In the genomic region with DNA sequence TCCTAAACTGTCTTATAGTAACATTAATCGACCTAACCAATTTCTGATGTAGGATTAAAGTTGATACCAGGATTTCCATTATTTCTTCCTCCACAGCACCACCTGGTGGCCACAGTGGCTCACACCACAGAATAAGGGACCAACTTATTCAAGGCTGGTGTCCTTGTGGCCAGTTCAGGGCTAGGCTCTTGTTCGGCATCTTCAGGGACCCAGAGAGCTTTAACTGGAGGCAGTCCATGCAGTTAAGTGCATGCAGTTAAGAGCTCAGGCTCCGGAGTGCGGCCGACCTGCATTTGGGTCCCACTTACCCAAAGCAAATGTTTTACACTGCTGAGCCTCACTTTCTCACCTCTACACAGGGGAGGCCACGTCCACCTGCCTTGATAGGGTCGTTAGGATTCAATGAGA, we compare ENCODE assay signal across 8 cellular contexts. TPM values are rescaled to one million over a fixed set of nuclear protein-coding genes. Genes with fewer than 3 reads are reported as not detected.
DNase-seq lines count a peak whose midpoint lies in the region; ATAC-seq and TF ChIP-seq lines count a peak whose summit lies in the region.

No MANE protein-coding gene starts in this region.

- H3K27me3 ChIP-seq in CD4-positive, CD25-positive, alpha-beta regulatory T cell (ENCODE audit: control insufficient read depth, insufficient read depth, low read length), result no peaks in the 10 kb centered on the region
- H3K27me3 ChIP-seq in dorsolateral prefrontal cortex, result peaks cover 0 to 2% (median 0%) of the 10 kb centered on the region in 45 donors
- H3K27me3 ChIP-seq in lower lobe of right lung (ENCODE audit: low read depth), result no peaks in the 10 kb centered on the region

- peak overlapping the region in 1 of 4 donors; percentile 3 for H3K4me3 Mint-ChIP-seq in CD4-positive, CD25-positive, alpha-beta regulatory T cell

- peak overlapping the region; percentile 18 to 74 (median 54) for H3K27ac Mint-ChIP-seq in CD4-positive, CD25-positive, alpha-beta regulatory T cell

- H3K4me3 ChIP-seq in CD4-positive, CD25-positive, alpha-beta regulatory T cell (ENCODE audit: low read depth, low read length), result no peak overlapping the region
- no peak overlapping the region for H3K4me3 ChIP-seq in dorsolateral prefrontal cortex
- no peak overlapping the region for H3K4me3 ChIP-seq in lower lobe of right lung

- H3K9me3 Mint-ChIP-seq in CD4-positive, CD25-positive, alpha-beta regulatory T cell, result no peaks in the 10 kb centered on the region

- H3K36me3 Mint-ChIP-seq in CD4-positive, CD25-positive, alpha-beta regulatory T cell, result peaks cover 68% of the 10 kb centered on the region

- ATAC-seq in CD4-positive, CD25-positive, alpha-beta regulatory T cell (ENCODE audit: low read depth in 2 of 2), result peak; percentile 72 to 74
- ATAC-seq in HG02678 (IDR thresholded peaks at IDR 0.05; ENCODE audit: unreplicated experiment) (peak; percentile 53), lower lobe of right lung (peak; percentile 81 to 86), GM18907 (IDR thresholded peaks at IDR 0.05; ENCODE audit: unreplicated experiment) (no peak)

- peaks cover 7% of the 10 kb centered on the region for H3K27me3 Mint-ChIP-seq in CD4-positive, CD25-positive, alpha-beta regulatory T cell

- no peaks in the 10 kb centered on the region for H3K9me3 ChIP-seq in CD4-positive, CD25-positive, alpha-beta regulatory T cell (ENCODE audit: control insufficient read depth in 2 of 2, low read length in 2 of 2)
- no peaks in the 10 kb centered on the region for H3K9me3 ChIP-seq in lower lobe of right lung

- TF ChIP-seq CTCF in dorsolateral prefrontal cortex (IDR thresholded peaks at IDR 0.05 in 54 of 56, conservative IDR thresholded peaks at IDR 0.05 in 2 of 56; ENCODE audit: low read depth in 1 of 56, partially characterized antibody in 56 of 56) (peak; percentile 73 to 97 (median 91)), lower lobe of right lung (IDR thresholded peaks at IDR 0.05) (peak; percentile 90)

- no peak overlapping the region for H3K27ac ChIP-seq in CD4-positive, CD25-positive, alpha-beta regulatory T cell (ENCODE audit: insufficient read depth, low read length, poor library complexity, severe bottlenecking)
- H3K27ac ChIP-seq in dorsolateral prefrontal cortex, result no peak overlapping the region
- H3K27ac ChIP-seq in lower lobe of right lung, result no peak overlapping the region

- intact Hi-C loops in dorsolateral prefrontal cortex (cut with DNase I), result loop anchor here (2.0 to 5.0 kb wide), 2 partner anchors 110 to 384 kb away; no protein-coding TSS in a partner anchor
- intact Hi-C loops in lower lobe of right lung (cut with DNase I), result loop anchor here (10.0 kb wide), 1 partner anchor 382 kb away; no protein-coding TSS in a partner anchor

- H3K36me3 ChIP-seq in CD4-positive, CD25-positive, alpha-beta regulatory T cell (ENCODE audit: control insufficient read depth, insufficient read depth, low read length), result peaks cover 100% of the 10 kb centered on the region
- peaks cover 69% of the 10 kb centered on the region for H3K36me3 ChIP-seq in lower lobe of right lung

- H3K4me1 ChIP-seq in CD4-positive, CD25-positive, alpha-beta regulatory T cell (ENCODE audit: control insufficient read depth, insufficient read depth, low read length, poor library complexity, severe bottlenecking), result peaks cover 4% of the 10 kb centered on the region
- H3K4me1 ChIP-seq in lower lobe of right lung, result peaks cover 9% of the 10 kb centered on the region

- H3K4me1 Mint-ChIP-seq in CD4-positive, CD25-positive, alpha-beta regulatory T cell, result peaks cover 7 to 21% (median 14%) of the 10 kb centered on the region in 4 donors

- peak; percentile 61 to 81 (median 73) for DNase-seq in CD4-positive, CD25-positive, alpha-beta regulatory T cell
- DNase-seq in NCI-H748 treated with DMSO at 0.1 percent for 48 hours (lab: John Stamatoyannopoulos, UW), result peak; percentile 66
- peak; percentile 88 to 90 for DNase-seq in activated CD4-positive, alpha-beta T cell treated with anti-CD3 and anti-CD28 coated beads, Interleukin-2, amount 50 U/mL, for 48 hours
- peak; percentile 26 to 87 (median 71) for DNase-seq in dorsolateral prefrontal cortex
- peak; percentile 73 for DNase-seq in lower lobe of right lung
- DNase-seq in stimulated activated CD8-positive, alpha-beta memory T cell treated with anti-CD3 and anti-CD28 coated beads, Interleukin-12 subunit alpha, Interleukin-12 subunit beta, amount 100 ng/mL, for 4 hours (ENCODE audit: low read depth), result peak; percentile 52

RNA-seq across cellular contexts. Expression of gene GPR68, which starts 42.0 kb away (rescaled TPM):
- total RNA-seq in CD4-positive, CD25-positive, alpha-beta regulatory T cell, result 18.8 TPM
- polyA plus RNA-seq in CD4-positive, CD25-positive, alpha-beta regulatory T cell, result 10 to 100 TPM in 2 of 4 donors, 1 to 10 TPM in 2; 8.5 to 19.1 (median 11.0) TPM
- total RNA-seq in dorsolateral prefrontal cortex (10 to 100 TPM in 3 of 120 experiments, 1 to 10 TPM in 115, under 1 TPM in 2; 0.81 to 14.7 (median 3.2) TPM), lower lobe of right lung (3.4 TPM)
